Comparison of ENCODE assay signal across 2 cellular contexts in genomic region chr2:62361964-62362363, GRCh38.
TF ChIP-seq lines count a peak whose summit lies in the region.

No MANE protein-coding gene starts in this region.

TF ChIP-seq in HepG2, 621 proteins besides CTCF, POLR2A, EP300 and RAD21:
- TF ChIP-seq POGZ (CRISPR knock-in tag; IDR thresholded peaks at IDR 0.05) (no peak), CEBPB (IDR thresholded peaks at IDR 0.05; ENCODE audit: borderline replicate concordance, low read depth, low read length) (peak; percentile 84)

TF ChIP-seq in H1, 55 proteins besides CTCF, POLR2A, EP300 and RAD21:
- TF ChIP-seq ZNF274 (IDR thresholded peaks at IDR 0.05; ENCODE audit: borderline replicate concordance, extremely low read depth, low read length) (no peak), SP1 (IDR thresholded peaks at IDR 0.05; ENCODE audit: low read depth, low read length) (no peak), TAF1 (IDR thresholded peaks at IDR 0.05; ENCODE audit: low read depth, low read length) (no peak), RBBP5 (IDR thresholded peaks at IDR 0.05; ENCODE audit: borderline replicate concordance, low read depth, low read length) (no peak), JUND (IDR thresholded peaks at IDR 0.05; ENCODE audit: low read length) (no peak), SP2 (IDR thresholded peaks at IDR 0.05; ENCODE audit: low read length) (no peak), PHF8 (conservative IDR thresholded peaks at IDR 0.05; ENCODE audit: low read depth, low read length) (no peak), TCF12 (IDR thresholded peaks at IDR 0.05; ENCODE audit: low read depth, low read length) (no peak)
